Comparison of ENCODE assay signal across 23 cellular contexts in genomic region chr14:21320913-21321312, GRCh38. TPM values are rescaled to one million over a fixed set of nuclear protein-coding genes. Genes with fewer than 3 reads are reported as not detected.
"Had no signal": no experiment of that assay in that cellular context is flagged by ENCODE, and none has a peak within 500 bp of the region (broad histone marks: within the 10 kb centered on the region; RNA-seq: fewer than 3 reads in every experiment).

No MANE protein-coding gene starts in this region.

- DNase-seq: activated CD4-positive, alpha-beta T cell treated with anti-CD3 and anti-CD28 coated beads for 48 hours; activated naive CD4-positive, alpha-beta T cell treated with Interleukin-2 at 50 U/mL for 16 hours; activated naive CD8-positive, alpha-beta T cell treated with anti-CD3 and anti-CD28 coated beads for 36 hours; activated T-cell treated with anti-CD3 and anti-CD28 coated beads, Interleukin-2, amount 50 U/mL, for 48 hours; central memory CD4-positive, alpha-beta T cell; dorsolateral prefrontal cortex; effector memory CD8-positive, alpha-beta T cell; gastrocnemius medialis; heart right ventricle; mesendoderm; naive thymus-derived CD4-positive, alpha-beta T cell; small intestine; stimulated activated CD4-positive, alpha-beta T cell treated with anti-CD3 and anti-CD28 coated beads, Interleukin-2, amount 100 ng/mL, for 24 hours; stimulated activated naive CD8-positive, alpha-beta T cell treated with anti-CD3 and anti-CD28 coated beads, Interleukin-15, amount 100 ng/mL, for 72 hours; T1000; tibial artery had no signal

- H3K4me3 ChIP-seq: esophagus muscularis mucosa, gastrocnemius medialis, tibial artery had no signal

- H3K9me3 Mint-ChIP-seq: activated CD4-positive, alpha-beta memory T cell treated with anti-CD3 and anti-CD28 coated beads for 36 hours; activated naive CD8-positive, alpha-beta T cell treated with anti-CD3 and anti-CD28 coated beads for 36 hours; effector memory CD8-positive, alpha-beta T cell; naive thymus-derived CD4-positive, alpha-beta T cell; neural crest cell; stimulated activated effector memory CD8-positive, alpha-beta T cell treated with anti-CD3 and anti-CD28 coated beads, Interleukin-12 subunit alpha, Interleukin-12 subunit beta, amount 100 ng/mL, for 72 hours; stimulated activated naive CD8-positive, alpha-beta T cell treated with anti-CD3 and anti-CD28 coated beads, Interleukin-15, amount 100 ng/mL, for 72 hours had no signal

- H3K4me1 ChIP-seq: esophagus muscularis mucosa, gastrocnemius medialis, tibial artery had no signal

- H3K27ac Mint-ChIP-seq: activated CD4-positive, alpha-beta memory T cell treated with anti-CD3 and anti-CD28 coated beads for 36 hours; activated naive CD8-positive, alpha-beta T cell treated with anti-CD3 and anti-CD28 coated beads for 36 hours; effector memory CD8-positive, alpha-beta T cell; naive thymus-derived CD4-positive, alpha-beta T cell; stimulated activated effector memory CD8-positive, alpha-beta T cell treated with anti-CD3 and anti-CD28 coated beads, Interleukin-12 subunit alpha, Interleukin-12 subunit beta, amount 100 ng/mL, for 72 hours; stimulated activated naive CD8-positive, alpha-beta T cell treated with anti-CD3 and anti-CD28 coated beads, Interleukin-15, amount 100 ng/mL, for 72 hours had no signal

- ATAC-seq: effector memory CD8-positive, alpha-beta T cell; gastrocnemius medialis; sciatic nerve; stimulated activated effector memory CD8-positive, alpha-beta T cell treated with anti-CD3 and anti-CD28 coated beads, Interleukin-12 subunit alpha, Interleukin-12 subunit beta, amount 100 ng/mL, for 72 hours; stimulated activated naive CD8-positive, alpha-beta T cell treated with anti-CD3 and anti-CD28 coated beads, Interleukin-15, amount 100 ng/mL, for 72 hours had no signal

- H3K27me3 Mint-ChIP-seq: activated naive CD8-positive, alpha-beta T cell treated with anti-CD3 and anti-CD28 coated beads for 36 hours; stimulated activated naive CD8-positive, alpha-beta T cell treated with anti-CD3 and anti-CD28 coated beads, Interleukin-15, amount 100 ng/mL, for 72 hours had no signal

- H3K4me3 Mint-ChIP-seq: effector memory CD8-positive, alpha-beta T cell; neural crest cell; stimulated activated effector memory CD8-positive, alpha-beta T cell treated with anti-CD3 and anti-CD28 coated beads, Interleukin-12 subunit alpha, Interleukin-12 subunit beta, amount 100 ng/mL, for 72 hours had no signal

- H3K9me3 ChIP-seq: esophagus muscularis mucosa, gastrocnemius medialis, heart right ventricle, lower lobe of right lung, tibial artery had no signal

- H3K27me3 ChIP-seq: dorsolateral prefrontal cortex, gastrocnemius medialis, heart right ventricle, tibial artery had no signal

- H3K27ac ChIP-seq: esophagus muscularis mucosa, gastrocnemius medialis, tibial artery had no signal

- H3K36me3 ChIP-seq: esophagus muscularis mucosa, gastrocnemius medialis, heart right ventricle, lower lobe of right lung, tibial artery had no signal

- H3K36me3 Mint-ChIP-seq: activated CD4-positive, alpha-beta memory T cell treated with anti-CD3 and anti-CD28 coated beads for 36 hours; activated naive CD8-positive, alpha-beta T cell treated with anti-CD3 and anti-CD28 coated beads for 36 hours; naive thymus-derived CD4-positive, alpha-beta T cell; stimulated activated effector memory CD8-positive, alpha-beta T cell treated with anti-CD3 and anti-CD28 coated beads, Interleukin-12 subunit alpha, Interleukin-12 subunit beta, amount 100 ng/mL, for 72 hours had no signal

RNA-seq across cellular contexts. Expression of gene RPGRIP1, which starts 41.0 kb away (rescaled TPM):
- total RNA-seq: astrocyte, esophagus muscularis mucosa, gastrocnemius medialis, neural crest cell had no signal
